ENCODE assay signal across 1 cellular context in the genomic region with DNA sequence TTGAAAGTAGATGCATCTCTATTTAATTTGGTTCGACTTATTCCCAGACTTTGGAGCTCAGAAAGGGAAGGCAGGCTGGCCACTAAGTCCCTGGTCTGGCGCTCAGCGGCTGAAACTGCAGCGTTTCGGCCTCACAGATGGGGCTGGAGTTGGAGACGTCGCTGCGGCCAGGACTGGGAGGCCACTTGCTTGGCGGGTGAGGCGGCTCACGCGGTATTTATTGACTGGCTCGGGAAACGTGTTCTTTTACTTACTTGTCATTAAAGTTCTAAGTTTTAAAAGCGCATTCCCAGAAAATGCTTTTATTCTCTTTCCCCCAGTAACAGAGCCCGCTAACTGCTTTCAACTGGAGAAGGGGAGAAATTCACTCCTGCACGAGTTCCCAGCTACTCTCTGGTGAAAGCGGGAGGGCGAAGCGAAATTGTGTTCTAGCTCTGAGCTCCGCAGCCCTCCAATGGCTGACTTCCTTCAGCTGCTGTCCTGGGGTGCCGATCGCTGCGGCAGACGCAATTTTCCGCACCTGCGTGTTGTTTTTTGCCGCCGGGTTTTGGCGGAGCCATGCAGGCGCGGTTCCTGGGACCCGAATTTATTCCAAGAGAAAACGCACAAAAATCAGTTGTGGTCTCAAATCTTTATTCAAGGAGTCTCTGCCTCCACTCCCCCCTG.
TF ChIP-seq lines count a peak whose summit lies in the region.

No MANE protein-coding gene starts in this region.

TF ChIP-seq in GM23338, 12 proteins besides CTCF, POLR2A, EP300 and RAD21 (continued from another document):
- TF ChIP-seq, protein P1, sequence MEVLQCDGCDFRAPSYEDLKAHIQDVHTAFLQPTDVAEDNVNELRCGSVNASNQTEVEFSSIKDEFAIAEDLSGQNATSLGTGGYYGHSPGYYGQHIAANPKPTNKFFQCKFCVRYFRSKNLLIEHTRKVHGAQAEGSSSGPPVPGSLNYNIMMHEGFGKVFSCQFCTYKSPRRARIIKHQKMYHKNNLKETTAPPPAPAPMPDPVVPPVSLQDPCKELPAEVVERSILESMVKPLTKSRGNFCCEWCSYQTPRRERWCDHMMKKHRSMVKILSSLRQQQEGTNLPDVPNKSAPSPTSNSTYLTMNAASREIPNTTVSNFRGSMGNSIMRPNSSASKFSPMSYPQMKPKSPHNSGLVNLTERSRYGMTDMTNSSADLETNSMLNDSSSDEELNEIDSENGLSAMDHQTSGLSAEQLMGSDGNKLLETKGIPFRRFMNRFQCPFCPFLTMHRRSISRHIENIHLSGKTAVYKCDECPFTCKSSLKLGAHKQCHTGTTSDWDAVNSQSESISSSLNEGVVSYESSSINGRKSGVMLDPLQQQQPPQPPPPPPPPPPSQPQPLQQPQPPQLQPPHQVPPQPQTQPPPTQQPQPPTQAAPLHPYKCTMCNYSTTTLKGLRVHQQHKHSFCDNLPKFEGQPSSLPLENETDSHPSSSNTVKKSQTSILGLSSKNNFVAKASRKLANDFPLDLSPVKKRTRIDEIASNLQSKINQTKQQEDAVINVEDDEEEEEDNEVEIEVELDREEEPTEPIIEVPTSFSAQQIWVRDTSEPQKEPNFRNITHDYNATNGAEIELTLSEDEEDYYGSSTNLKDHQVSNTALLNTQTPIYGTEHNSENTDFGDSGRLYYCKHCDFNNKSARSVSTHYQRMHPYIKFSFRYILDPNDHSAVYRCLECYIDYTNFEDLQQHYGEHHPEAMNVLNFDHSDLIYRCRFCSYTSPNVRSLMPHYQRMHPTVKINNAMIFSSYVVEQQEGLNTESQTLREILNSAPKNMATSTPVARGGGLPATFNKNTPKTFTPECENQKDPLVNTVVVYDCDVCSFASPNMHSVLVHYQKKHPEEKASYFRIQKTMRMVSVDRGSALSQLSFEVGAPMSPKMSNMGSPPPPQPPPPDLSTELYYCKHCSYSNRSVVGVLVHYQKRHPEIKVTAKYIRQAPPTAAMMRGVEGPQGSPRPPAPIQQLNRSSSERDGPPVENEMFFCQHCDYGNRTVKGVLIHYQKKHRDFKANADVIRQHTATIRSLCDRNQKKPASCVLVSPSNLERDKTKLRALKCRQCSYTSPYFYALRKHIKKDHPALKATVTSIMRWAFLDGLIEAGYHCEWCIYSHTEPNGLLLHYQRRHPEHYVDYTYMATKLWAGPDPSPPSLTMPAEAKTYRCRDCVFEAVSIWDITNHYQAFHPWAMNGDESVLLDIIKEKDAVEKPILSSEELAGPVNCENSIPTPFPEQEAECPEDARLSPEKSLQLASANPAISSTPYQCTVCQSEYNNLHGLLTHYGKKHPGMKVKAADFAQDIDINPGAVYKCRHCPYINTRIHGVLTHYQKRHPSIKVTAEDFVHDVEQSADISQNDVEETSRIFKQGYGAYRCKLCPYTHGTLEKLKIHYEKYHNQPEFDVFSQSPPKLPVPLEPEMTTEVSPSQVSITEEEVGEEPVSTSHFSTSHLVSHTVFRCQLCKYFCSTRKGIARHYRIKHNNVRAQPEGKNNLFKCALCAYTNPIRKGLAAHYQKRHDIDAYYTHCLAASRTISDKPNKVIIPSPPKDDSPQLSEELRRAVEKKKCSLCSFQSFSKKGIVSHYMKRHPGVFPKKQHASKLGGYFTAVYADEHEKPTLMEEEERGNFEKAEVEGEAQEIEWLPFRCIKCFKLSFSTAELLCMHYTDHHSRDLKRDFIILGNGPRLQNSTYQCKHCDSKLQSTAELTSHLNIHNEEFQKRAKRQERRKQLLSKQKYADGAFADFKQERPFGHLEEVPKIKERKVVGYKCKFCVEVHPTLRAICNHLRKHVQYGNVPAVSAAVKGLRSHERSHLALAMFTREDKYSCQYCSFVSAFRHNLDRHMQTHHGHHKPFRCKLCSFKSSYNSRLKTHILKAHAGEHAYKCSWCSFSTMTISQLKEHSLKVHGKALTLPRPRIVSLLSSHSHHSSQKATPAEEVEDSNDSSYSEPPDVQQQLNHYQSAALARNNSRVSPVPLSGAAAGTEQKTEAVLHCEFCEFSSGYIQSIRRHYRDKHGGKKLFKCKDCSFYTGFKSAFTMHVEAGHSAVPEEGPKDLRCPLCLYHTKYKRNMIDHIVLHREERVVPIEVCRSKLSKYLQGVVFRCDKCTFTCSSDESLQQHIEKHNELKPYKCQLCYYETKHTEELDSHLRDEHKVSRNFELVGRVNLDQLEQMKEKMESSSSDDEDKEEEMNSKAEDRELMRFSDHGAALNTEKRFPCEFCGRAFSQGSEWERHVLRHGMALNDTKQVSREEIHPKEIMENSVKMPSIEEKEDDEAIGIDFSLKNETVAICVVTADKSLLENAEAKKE (CRISPR knock-in tag; IDR thresholded peaks at IDR 0.05) = no peak
